1 cellular context compared by ENCODE assay signal in genomic region chr5:113320160-113320816, GRCh38.
TF ChIP-seq lines count a peak whose summit lies in the region.

No MANE protein-coding gene starts in this region.

TF ChIP-seq in WTC11, 78 proteins besides CTCF, POLR2A, EP300 and RAD21 (continued from another document):
- TF ChIP-seq USF2 (CRISPR knock-in tag; IDR thresholded peaks at IDR 0.05) (no peak), TP53 (CRISPR knock-in tag; IDR thresholded peaks at IDR 0.05) (no peak), AR (CRISPR knock-in tag; IDR thresholded peaks at IDR 0.05) (no peak), IRF1 (CRISPR knock-in tag; IDR thresholded peaks at IDR 0.05) (no peak)
